In genomic region chr9:126149661-126150060, GRCh38 we compare ENCODE assay signal across 18 cellular contexts.
DNase-seq lines count a peak whose midpoint lies in the region; ATAC-seq, FAIRE-seq and TF ChIP-seq lines count a peak whose summit lies in the region.
"Had no signal": no experiment of that assay in that cellular context is flagged by ENCODE, and none has a peak within 500 bp of the region (broad histone marks: within the 10 kb centered on the region; RNA-seq: fewer than 3 reads in every experiment).

No MANE protein-coding gene starts in this region.

- H3K4me3 ChIP-seq in right atrium auricular region (no peak overlapping the region), mesendoderm (ENCODE audit: low read length) (no peak overlapping the region), PC-3 (ENCODE audit: low read length) (no peak overlapping the region)
- H3K4me3 ChIP-seq: adrenal gland had no signal

- no TSS peak for BruUV-seq in PC-3 (replicated peaks; lab: Mats Ljungman, UMichigan)

- no CpG with 5 or more reads among the region's 2 CpGs for WGBS in mesendoderm (ENCODE audit: extremely low coverage, insufficient coverage, low lambda C conversion rate)

- no peak overlapping the region for H3K27ac Mint-ChIP-seq in chondrocyte (ENCODE audit: unreplicated experiment)
- H3K27ac Mint-ChIP-seq: CD4-positive, alpha-beta T cell had no signal

- POLR2A ChIA-PET in PC-3 (lab: Charles Lee; ENCODE audit: unreplicated experiment) = no interaction called here

- H3K23ac ChIP-seq in mesendoderm (ENCODE audit: low read length) = no peak overlapping the region

- H3K27me3 Mint-ChIP-seq in chondrocyte (ENCODE audit: low read depth) = peaks cover 51% of the 10 kb centered on the region

- H3K9me2 ChIP-seq in PC-3 (replicated peaks; ENCODE audit: low read length) = no peaks in the 10 kb centered on the region

- no peaks in the 10 kb centered on the region for H3F3A ChIP-seq in PC-3 (ENCODE audit: low read length, unreplicated experiment)

- no peaks in the 10 kb centered on the region for H3K27me3 ChIP-seq in right atrium auricular region
- no peaks in the 10 kb centered on the region for H3K27me3 ChIP-seq in mesendoderm (ENCODE audit: insufficient read depth, low read length, poor library complexity)
- H3K27me3 ChIP-seq in PC-3 (ENCODE audit: low read length) = peaks cover 4% of the 10 kb centered on the region; the same call in 1 of the 2 replicates
- H3K27me3 ChIP-seq: adrenal gland had no signal

- no peak overlapping the region for H3K18ac ChIP-seq in mesendoderm (ENCODE audit: low read length)

- DNase-seq in right atrium auricular region (ENCODE audit: low spot score) (peak; percentile 43), Right ventricle myocardium superior (no peak), chondrocyte (ENCODE audit: low spot score) (peak; percentile 41), mesendoderm (peak; percentile 46), PC-3 (no peak), Ammon's horn (ENCODE audit: low spot score) (no peak), NCI-H345 treated with DMSO at 0.1 percent for 48 hours (lab: John Stamatoyannopoulos, UW; ENCODE audit: unreplicated experiment) (no peak), D721Med (ENCODE audit: insufficient read length, low spot score) (no peak)
- DNase-seq: activated CD4-positive, alpha-beta T cell treated with anti-CD3 and anti-CD28 coated beads for 4 hours; activated T-cell treated with anti-CD3 and anti-CD28 coated beads for 4 hours; dermis blood vessel endothelial cell; DND-41; foreskin keratinocyte; hypothalamus; nucleus accumbens; stimulated activated CD4-positive, alpha-beta T cell treated with anti-CD3 and anti-CD28 coated beads, Interleukin-12 subunit alpha, Interleukin-12 subunit beta, amount 100 ng/mL, for 4 hours had no signal

- H3K36me3 ChIP-seq in right atrium auricular region (no peaks in the 10 kb centered on the region), mesendoderm (ENCODE audit: control insufficient read depth, insufficient read depth, low read length) (no peaks in the 10 kb centered on the region), PC-3 (ENCODE audit: low read depth, low read length) (no peaks in the 10 kb centered on the region)
- H3K36me3 ChIP-seq: adrenal gland had no signal

- TF ChIP-seq CTCF in right atrium auricular region (IDR thresholded peaks at IDR 0.05) = no peak
- TF ChIP-seq CTCF in chondrocyte (IDR thresholded peaks at IDR 0.05) = no peak
- no peak for TF ChIP-seq CTCF in PC-3 (conservative IDR thresholded peaks at IDR 0.05; ENCODE audit: low read depth, low read length)
- TF ChIP-seq CTCF in D721Med (IDR thresholded peaks at IDR 0.05; ENCODE audit: insufficient read depth, missing control alignments) = no peak

- H3K9me3 ChIP-seq in right atrium auricular region (no peaks in the 10 kb centered on the region), PC-3 (ENCODE audit: low read length) (no peaks in the 10 kb centered on the region)
- H3K9me3 ChIP-seq: adrenal gland had no signal

- H4K20me1 ChIP-seq in PC-3 (ENCODE audit: low read length) = no peaks in the 10 kb centered on the region

- no peaks in the 10 kb centered on the region for H3K79me2 ChIP-seq in mesendoderm (ENCODE audit: control insufficient read depth, insufficient read depth, low read length)
- H3K79me2 ChIP-seq in PC-3 (ENCODE audit: low read length) = no peaks in the 10 kb centered on the region

- ATAC-seq in Right ventricle myocardium superior (ENCODE audit: poor library complexity) (no peak), PC-3 (no peak)
- ATAC-seq: foreskin keratinocyte had no signal

- CTCF ChIA-PET in PC-3 (lab: Charles Lee) = no interaction called here

- H4K8ac ChIP-seq in mesendoderm (ENCODE audit: low read depth, low read length) = no peak overlapping the region

- no peaks in the 10 kb centered on the region for H3K9me3 Mint-ChIP-seq in chondrocyte (ENCODE audit: low read depth)
- H3K9me3 Mint-ChIP-seq: CD4-positive, alpha-beta T cell had no signal

- no peaks in the 10 kb centered on the region for H3K79me1 ChIP-seq in mesendoderm (ENCODE audit: low read length)

- H3K4ac ChIP-seq in mesendoderm (ENCODE audit: low read depth, low read length) = no peak overlapping the region

- peaks cover 1% of the 10 kb centered on the region for H3K36me3 Mint-ChIP-seq in chondrocyte (ENCODE audit: low read depth)

- H2BK15ac ChIP-seq in mesendoderm (replicated peaks; ENCODE audit: low read depth) = no peak overlapping the region

- H3K56ac ChIP-seq in mesendoderm (ENCODE audit: low read length) = no peak overlapping the region

- no peak overlapping the region for H4K5ac ChIP-seq in mesendoderm (ENCODE audit: low read length)

- H3K4me3 Mint-ChIP-seq in chondrocyte (ENCODE audit: unreplicated experiment) = no peak overlapping the region
- H3K4me3 Mint-ChIP-seq: CD4-positive, alpha-beta T cell had no signal

- no peak overlapping the region for H3K4me2 ChIP-seq in mesendoderm (ENCODE audit: low read length)
- H3K4me2 ChIP-seq in PC-3 (ENCODE audit: low read length) = no peak overlapping the region

- no peak for FAIRE-seq in D721Med (lab: Jason Lieb, UNC)

- H2BK5ac ChIP-seq in mesendoderm (ENCODE audit: low read length) = no peak overlapping the region

- intact Hi-C loops in Right ventricle myocardium superior (cut with DNase I) (no loop called here), PC-3 (cut with micrococcal nuclease) (no loop called here)

- H3K9ac ChIP-seq in mesendoderm (ENCODE audit: low read length) (no peak overlapping the region), PC-3 (ENCODE audit: low read length) (no peak overlapping the region)

- H2BK120ac ChIP-seq in mesendoderm (ENCODE audit: low read depth, low read length) = no peak overlapping the region

- no peak overlapping the region for H2AFZ ChIP-seq in PC-3 (ENCODE audit: low read length)

- H3K4me1 Mint-ChIP-seq in chondrocyte (ENCODE audit: low read depth) = no peaks in the 10 kb centered on the region

- H3K4me1 ChIP-seq in right atrium auricular region (peaks cover 0 to 7% of the 10 kb centered on the region in 2 donors), mesendoderm (ENCODE audit: control insufficient read depth, low read depth, low read length) (no peaks in the 10 kb centered on the region), PC-3 (ENCODE audit: insufficient read depth, low read length) (no peaks in the 10 kb centered on the region)
- H3K4me1 ChIP-seq: adrenal gland, foreskin keratinocyte had no signal

- no peak overlapping the region for H2AK5ac ChIP-seq in mesendoderm (ENCODE audit: low read length)

- H3K27ac ChIP-seq in right atrium auricular region (no peak overlapping the region), mesendoderm (ENCODE audit: low read depth, low read length) (no peak overlapping the region), PC-3 (ENCODE audit: low read length) (no peak overlapping the region)
- H3K27ac ChIP-seq: adrenal gland, foreskin keratinocyte had no signal

Comparison
In these comparisons a context has a peak if more than half of its experiments do, and no peak if none do; other contexts are left out.
1. DNase-seq: peak in right atrium auricular region (single experiment), chondrocyte (single experiment) and mesendoderm (single experiment); none in Right ventricle myocardium superior (single experiment), PC-3 (single experiment), Ammon's horn (single experiment), NCI-H345 treated with DMSO at 0.1 percent for 48 hours (single experiment) and D721Med (single experiment).